Comparison of ENCODE assay signal across 1 cellular context in the genomic region with DNA sequence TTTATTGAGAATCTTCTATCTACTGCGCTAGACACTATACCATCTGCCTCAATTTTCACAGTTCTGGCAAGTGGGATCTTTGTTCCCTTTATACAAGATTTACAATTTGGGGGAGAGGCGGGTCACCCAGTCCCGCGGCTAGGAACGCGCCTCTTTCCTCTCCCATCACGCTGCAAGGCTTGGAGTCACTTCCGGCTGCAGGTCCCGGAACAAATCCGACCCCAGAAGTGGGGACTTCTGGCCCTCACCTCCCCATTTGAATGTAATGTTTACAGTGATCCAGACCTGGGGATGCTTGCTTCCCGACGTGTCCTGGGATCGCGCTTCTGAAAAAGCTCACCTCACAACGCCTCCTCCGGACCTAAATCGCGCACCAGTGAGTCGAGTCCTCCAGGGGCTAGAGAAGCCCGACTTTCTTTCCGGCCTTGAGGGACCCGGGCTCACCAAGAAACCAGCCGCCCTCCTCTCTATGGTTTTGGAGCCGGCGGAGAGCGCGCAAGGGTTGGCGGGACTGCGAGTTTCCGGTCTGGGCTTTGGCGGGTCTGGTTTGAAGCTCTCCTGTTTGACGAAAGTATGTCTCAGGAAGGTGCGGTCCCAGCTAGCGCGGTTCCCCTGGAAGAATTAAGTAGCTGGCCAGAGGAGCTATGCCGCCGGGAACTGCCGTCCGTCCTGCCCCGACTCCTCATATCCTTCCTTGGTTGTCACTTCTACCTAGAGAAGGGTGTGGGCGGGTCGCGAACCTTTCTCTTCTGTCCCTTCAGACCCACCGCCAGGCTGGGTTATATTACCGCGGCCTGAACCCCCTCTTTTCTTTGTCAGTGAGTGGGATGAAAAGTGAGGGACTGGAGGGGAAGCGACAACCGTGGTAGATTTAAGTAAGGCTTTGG.
TF ChIP-seq lines count a peak whose summit lies in the region.

Gene METTL18 (minus strand): TSS at position 378 of the 887 bp plus-strand sequence. CDS start 1,212 bp downstream, outside the sequence.

TF ChIP-seq in K562, 482 proteins besides CTCF, POLR2A, EP300 and RAD21 (continued from another document and continues in another):
- TF ChIP-seq BRF1 (IDR thresholded peaks at IDR 0.05; ENCODE audit: borderline replicate concordance, extremely low read depth, insufficient read length) (no peak), CXXC5 (CRISPR knock-in tag; IDR thresholded peaks at IDR 0.05) (peak; percentile 79), CBX8 (IDR thresholded peaks at IDR 0.05; ENCODE audit: borderline replicate concordance, extremely low read depth, low read depth, low read length, poor library complexity, severe bottlenecking) (no peak), ZNF121 (CRISPR knock-in tag; conservative IDR thresholded peaks at IDR 0.05) (no peak), LCOR (CRISPR knock-in tag; IDR thresholded peaks at IDR 0.05) (peak; percentile 83), SMARCE1 (IDR thresholded peaks at IDR 0.05) (no peak), FOXK2 (conservative IDR thresholded peaks at IDR 0.05 in 1 of 2, IDR thresholded peaks at IDR 0.05 in 1 of 2; ENCODE audit: low read depth in 2 of 2) (peak; percentile 15 to 35; a peak in 1 of 4 replicates), HNRNPL (IDR thresholded peaks at IDR 0.05; ENCODE audit: low read depth, low read length) (no peak), TCF7L2 (IDR thresholded peaks at IDR 0.05; ENCODE audit: low read depth, low read length) (0 out of 2 replicates have a peak, but pooled peaks have one; percentile 41), LEF1 (IDR thresholded peaks at IDR 0.05) (no peak; the same call in 1 of the 2 replicates), HDAC8 (tag; IDR thresholded peaks at IDR 0.05) (no peak), NFXL1 (CRISPR knock-in tag; IDR thresholded peaks at IDR 0.05) (no peak), CTBP1 (IDR thresholded peaks at IDR 0.05; ENCODE audit: borderline replicate concordance) (peak; percentile 72), HMG20A (CRISPR knock-in tag; conservative IDR thresholded peaks at IDR 0.05) (no peak), ETV6 (IDR thresholded peaks at IDR 0.05; ENCODE audit: borderline replicate concordance in 1 of 2, low read depth in 2 of 2, low read length in 1 of 2) (no peak), ETV6 (CRISPR knock-in tag; IDR thresholded peaks at IDR 0.05; ENCODE audit: borderline replicate concordance) (no peak), ZC3H4 (CRISPR knock-in tag; IDR thresholded peaks at IDR 0.05; ENCODE audit: borderline replicate concordance) (no peak), SIN3B (IDR thresholded peaks at IDR 0.05; ENCODE audit: low read depth) (peak; percentile 84), BMI1 (IDR thresholded peaks at IDR 0.05; ENCODE audit: low read length) (no peak), PYGO2 (tag; IDR thresholded peaks at IDR 0.05) (no peak), FOXJ2 (tag; IDR thresholded peaks at IDR 0.05) (no peak), CBX1 (IDR thresholded peaks at IDR 0.05; ENCODE audit: low read depth) (peak; percentile 64; the same call in 1 of the 2 replicates), SMARCC2 (IDR thresholded peaks at IDR 0.05; ENCODE audit: low read depth) (no peak), HIVEP1 (CRISPR knock-in tag; IDR thresholded peaks at IDR 0.05) (no peak), MECOM (CRISPR knock-in tag; IDR thresholded peaks at IDR 0.05) (no peak), MIER1 (IDR thresholded peaks at IDR 0.05; ENCODE audit: low read depth) (no peak), NCOA1 (IDR thresholded peaks at IDR 0.05; ENCODE audit: low read depth) (peak; percentile 63; the same call in 1 of the 2 replicates), HLTF (IDR thresholded peaks at IDR 0.05) (no peak), ZNF561 (CRISPR knock-in tag; conservative IDR thresholded peaks at IDR 0.05) (no peak), ARNT (IDR thresholded peaks at IDR 0.05) (peak; percentile 66 to 87; a peak in 3 of 4 replicates), ILK (tag; IDR thresholded peaks at IDR 0.05; ENCODE audit: borderline replicate concordance, low read depth) (no peak), MCM7 (IDR thresholded peaks at IDR 0.05) (no peak), ASH1L (IDR thresholded peaks at IDR 0.05; ENCODE audit: borderline replicate concordance, low read depth, partially characterized antibody) (peak; percentile 73), NEUROD1 (IDR thresholded peaks at IDR 0.05; ENCODE audit: borderline replicate concordance, low read depth, low read length, partially characterized antibody) (no peak), IFI16 (CRISPR knock-in tag; IDR thresholded peaks at IDR 0.05) (no peak), NR4A1 (CRISPR knock-in tag; IDR thresholded peaks at IDR 0.05) (no peak), NR4A1 (tag; IDR thresholded peaks at IDR 0.05) (no peak), CBX3 (IDR thresholded peaks at IDR 0.05; ENCODE audit: borderline replicate concordance in 1 of 2, low read length in 2 of 2) (peak in 1 of 2 experiments; percentile 42; a peak in 1 of 3 replicates), HBP1 (CRISPR knock-in tag; IDR thresholded peaks at IDR 0.05) (no peak), EWSR1 (IDR thresholded peaks at IDR 0.05; ENCODE audit: borderline replicate concordance, low read depth, partially characterized antibody) (no peak), ZEB2 (IDR thresholded peaks at IDR 0.05) (no peak), ATF7 (IDR thresholded peaks at IDR 0.05) (peak; percentile 83), ATF1 (CRISPR knock-in tag; IDR thresholded peaks at IDR 0.05) (no peak), ATF1 (tag; IDR thresholded peaks at IDR 0.05) (peak; percentile 91), XRCC4 (IDR thresholded peaks at IDR 0.05; ENCODE audit: extremely low read depth, insufficient read depth, insufficient read length) (no peak), NFE2L1 (tag; IDR thresholded peaks at IDR 0.05; ENCODE audit: borderline replicate concordance, low read depth) (no peak), ZNF79 (CRISPR knock-in tag; IDR thresholded peaks at IDR 0.05; ENCODE audit: low read depth) (no peak)
- TF ChIP-seq, protein P1, sequence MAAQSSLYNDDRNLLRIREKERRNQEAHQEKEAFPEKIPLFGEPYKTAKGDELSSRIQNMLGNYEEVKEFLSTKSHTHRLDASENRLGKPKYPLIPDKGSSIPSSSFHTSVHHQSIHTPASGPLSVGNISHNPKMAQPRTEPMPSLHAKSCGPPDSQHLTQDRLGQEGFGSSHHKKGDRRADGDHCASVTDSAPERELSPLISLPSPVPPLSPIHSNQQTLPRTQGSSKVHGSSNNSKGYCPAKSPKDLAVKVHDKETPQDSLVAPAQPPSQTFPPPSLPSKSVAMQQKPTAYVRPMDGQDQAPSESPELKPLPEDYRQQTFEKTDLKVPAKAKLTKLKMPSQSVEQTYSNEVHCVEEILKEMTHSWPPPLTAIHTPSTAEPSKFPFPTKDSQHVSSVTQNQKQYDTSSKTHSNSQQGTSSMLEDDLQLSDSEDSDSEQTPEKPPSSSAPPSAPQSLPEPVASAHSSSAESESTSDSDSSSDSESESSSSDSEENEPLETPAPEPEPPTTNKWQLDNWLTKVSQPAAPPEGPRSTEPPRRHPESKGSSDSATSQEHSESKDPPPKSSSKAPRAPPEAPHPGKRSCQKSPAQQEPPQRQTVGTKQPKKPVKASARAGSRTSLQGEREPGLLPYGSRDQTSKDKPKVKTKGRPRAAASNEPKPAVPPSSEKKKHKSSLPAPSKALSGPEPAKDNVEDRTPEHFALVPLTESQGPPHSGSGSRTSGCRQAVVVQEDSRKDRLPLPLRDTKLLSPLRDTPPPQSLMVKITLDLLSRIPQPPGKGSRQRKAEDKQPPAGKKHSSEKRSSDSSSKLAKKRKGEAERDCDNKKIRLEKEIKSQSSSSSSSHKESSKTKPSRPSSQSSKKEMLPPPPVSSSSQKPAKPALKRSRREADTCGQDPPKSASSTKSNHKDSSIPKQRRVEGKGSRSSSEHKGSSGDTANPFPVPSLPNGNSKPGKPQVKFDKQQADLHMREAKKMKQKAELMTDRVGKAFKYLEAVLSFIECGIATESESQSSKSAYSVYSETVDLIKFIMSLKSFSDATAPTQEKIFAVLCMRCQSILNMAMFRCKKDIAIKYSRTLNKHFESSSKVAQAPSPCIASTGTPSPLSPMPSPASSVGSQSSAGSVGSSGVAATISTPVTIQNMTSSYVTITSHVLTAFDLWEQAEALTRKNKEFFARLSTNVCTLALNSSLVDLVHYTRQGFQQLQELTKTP (IDR thresholded peaks at IDR 0.05; ENCODE audit: low read depth in 1 of 2, partially characterized antibody in 2 of 2) = peak in 1 of 2 experiments; percentile 71
- TF ChIP-seq, protein P2, sequence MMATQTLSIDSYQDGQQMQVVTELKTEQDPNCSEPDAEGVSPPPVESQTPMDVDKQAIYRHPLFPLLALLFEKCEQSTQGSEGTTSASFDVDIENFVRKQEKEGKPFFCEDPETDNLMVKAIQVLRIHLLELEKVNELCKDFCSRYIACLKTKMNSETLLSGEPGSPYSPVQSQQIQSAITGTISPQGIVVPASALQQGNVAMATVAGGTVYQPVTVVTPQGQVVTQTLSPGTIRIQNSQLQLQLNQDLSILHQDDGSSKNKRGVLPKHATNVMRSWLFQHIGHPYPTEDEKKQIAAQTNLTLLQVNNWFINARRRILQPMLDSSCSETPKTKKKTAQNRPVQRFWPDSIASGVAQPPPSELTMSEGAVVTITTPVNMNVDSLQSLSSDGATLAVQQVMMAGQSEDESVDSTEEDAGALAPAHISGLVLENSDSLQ (IDR thresholded peaks at IDR 0.05) = no peak
- TF ChIP-seq, protein P3, sequence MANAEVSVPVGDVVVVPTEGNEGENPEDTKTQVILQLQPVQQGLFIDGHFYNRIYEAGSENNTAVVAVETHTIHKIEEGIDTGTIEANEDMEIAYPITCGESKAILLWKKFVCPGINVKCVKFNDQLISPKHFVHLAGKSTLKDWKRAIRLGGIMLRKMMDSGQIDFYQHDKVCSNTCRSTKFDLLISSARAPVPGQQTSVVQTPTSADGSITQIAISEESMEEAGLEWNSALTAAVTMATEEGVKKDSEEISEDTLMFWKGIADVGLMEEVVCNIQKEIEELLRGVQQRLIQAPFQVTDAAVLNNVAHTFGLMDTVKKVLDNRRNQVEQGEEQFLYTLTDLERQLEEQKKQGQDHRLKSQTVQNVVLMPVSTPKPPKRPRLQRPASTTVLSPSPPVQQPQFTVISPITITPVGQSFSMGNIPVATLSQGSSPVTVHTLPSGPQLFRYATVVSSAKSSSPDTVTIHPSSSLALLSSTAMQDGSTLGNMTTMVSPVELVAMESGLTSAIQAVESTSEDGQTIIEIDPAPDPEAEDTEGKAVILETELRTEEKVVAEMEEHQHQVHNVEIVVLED (CRISPR knock-in tag; IDR thresholded peaks at IDR 0.05) = no peak
- TF ChIP-seq, protein P4, sequence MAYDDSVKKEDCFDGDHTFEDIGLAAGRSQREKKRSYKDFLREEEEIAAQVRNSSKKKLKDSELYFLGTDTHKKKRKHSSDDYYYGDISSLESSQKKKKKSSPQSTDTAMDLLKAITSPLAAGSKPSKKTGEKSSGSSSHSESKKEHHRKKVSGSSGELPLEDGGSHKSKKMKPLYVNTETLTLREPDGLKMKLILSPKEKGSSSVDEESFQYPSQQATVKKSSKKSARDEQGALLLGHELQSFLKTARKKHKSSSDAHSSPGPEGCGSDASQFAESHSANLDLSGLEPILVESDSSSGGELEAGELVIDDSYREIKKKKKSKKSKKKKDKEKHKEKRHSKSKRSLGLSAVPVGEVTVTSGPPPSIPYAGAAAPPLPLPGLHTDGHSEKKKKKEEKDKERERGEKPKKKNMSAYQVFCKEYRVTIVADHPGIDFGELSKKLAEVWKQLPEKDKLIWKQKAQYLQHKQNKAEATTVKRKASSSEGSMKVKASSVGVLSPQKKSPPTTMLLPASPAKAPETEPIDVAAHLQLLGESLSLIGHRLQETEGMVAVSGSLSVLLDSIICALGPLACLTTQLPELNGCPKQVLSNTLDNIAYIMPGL (CRISPR knock-in tag; IDR thresholded peaks at IDR 0.05) = peak; percentile 47; the same call in 1 of the 2 replicates
- TF ChIP-seq, protein P5, sequence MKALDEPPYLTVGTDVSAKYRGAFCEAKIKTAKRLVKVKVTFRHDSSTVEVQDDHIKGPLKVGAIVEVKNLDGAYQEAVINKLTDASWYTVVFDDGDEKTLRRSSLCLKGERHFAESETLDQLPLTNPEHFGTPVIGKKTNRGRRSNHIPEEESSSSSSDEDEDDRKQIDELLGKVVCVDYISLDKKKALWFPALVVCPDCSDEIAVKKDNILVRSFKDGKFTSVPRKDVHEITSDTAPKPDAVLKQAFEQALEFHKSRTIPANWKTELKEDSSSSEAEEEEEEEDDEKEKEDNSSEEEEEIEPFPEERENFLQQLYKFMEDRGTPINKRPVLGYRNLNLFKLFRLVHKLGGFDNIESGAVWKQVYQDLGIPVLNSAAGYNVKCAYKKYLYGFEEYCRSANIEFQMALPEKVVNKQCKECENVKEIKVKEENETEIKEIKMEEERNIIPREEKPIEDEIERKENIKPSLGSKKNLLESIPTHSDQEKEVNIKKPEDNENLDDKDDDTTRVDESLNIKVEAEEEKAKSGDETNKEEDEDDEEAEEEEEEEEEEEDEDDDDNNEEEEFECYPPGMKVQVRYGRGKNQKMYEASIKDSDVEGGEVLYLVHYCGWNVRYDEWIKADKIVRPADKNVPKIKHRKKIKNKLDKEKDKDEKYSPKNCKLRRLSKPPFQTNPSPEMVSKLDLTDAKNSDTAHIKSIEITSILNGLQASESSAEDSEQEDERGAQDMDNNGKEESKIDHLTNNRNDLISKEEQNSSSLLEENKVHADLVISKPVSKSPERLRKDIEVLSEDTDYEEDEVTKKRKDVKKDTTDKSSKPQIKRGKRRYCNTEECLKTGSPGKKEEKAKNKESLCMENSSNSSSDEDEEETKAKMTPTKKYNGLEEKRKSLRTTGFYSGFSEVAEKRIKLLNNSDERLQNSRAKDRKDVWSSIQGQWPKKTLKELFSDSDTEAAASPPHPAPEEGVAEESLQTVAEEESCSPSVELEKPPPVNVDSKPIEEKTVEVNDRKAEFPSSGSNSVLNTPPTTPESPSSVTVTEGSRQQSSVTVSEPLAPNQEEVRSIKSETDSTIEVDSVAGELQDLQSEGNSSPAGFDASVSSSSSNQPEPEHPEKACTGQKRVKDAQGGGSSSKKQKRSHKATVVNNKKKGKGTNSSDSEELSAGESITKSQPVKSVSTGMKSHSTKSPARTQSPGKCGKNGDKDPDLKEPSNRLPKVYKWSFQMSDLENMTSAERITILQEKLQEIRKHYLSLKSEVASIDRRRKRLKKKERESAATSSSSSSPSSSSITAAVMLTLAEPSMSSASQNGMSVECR (CRISPR knock-in tag; IDR thresholded peaks at IDR 0.05) = peak; percentile 71
- TF ChIP-seq, protein P6, sequence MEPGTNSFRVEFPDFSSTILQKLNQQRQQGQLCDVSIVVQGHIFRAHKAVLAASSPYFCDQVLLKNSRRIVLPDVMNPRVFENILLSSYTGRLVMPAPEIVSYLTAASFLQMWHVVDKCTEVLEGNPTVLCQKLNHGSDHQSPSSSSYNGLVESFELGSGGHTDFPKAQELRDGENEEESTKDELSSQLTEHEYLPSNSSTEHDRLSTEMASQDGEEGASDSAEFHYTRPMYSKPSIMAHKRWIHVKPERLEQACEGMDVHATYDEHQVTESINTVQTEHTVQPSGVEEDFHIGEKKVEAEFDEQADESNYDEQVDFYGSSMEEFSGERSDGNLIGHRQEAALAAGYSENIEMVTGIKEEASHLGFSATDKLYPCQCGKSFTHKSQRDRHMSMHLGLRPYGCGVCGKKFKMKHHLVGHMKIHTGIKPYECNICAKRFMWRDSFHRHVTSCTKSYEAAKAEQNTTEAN (CRISPR knock-in tag; IDR thresholded peaks at IDR 0.05) = no peak
